10 cellular contexts compared by ENCODE assay signal in the genomic region with DNA sequence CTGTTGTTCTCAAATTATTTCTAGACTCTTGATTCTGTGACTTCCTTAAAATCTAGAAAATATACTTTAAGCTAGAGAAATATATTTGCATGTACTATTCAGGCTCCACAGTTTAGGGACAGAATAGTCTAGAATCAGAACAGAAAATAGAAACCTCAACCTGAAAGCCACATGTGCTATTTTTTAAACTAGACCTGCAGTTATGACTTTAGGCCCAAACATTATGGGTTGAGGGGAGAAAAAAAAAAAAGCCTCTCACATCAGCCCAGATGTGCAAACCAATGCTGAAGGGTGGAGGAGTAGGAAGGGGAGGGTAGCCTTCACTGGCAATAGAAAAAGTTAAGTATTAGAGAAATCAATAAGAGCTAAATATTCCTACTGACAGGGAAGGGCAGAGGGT.
DNase-seq lines count a peak whose midpoint lies in the region; ATAC-seq and TF ChIP-seq lines count a peak whose summit lies in the region.
"Had no signal": no experiment of that assay in that cellular context is flagged by ENCODE, and none has a peak within 500 bp of the region (broad histone marks: within the 10 kb centered on the region; RNA-seq: fewer than 3 reads in every experiment).

No MANE protein-coding gene starts in this region.

- DNase-seq in GM20000 (ENCODE audit: low spot score) (peak; percentile 14), HUDEP-2 (lab: John Stamatoyannopoulos, UW; ENCODE audit: unreplicated experiment in 76 of 76) (no peak), AG20443 (ENCODE audit: low spot score) (no peak), medulla oblongata (ENCODE audit: extremely low spot score) (no peak)
- DNase-seq in T-helper 2 cell treated with Interferon-gamma antibody and Interleukin-4, amounts not matched to agents 5 μg/mL and 100 μg/mL, for 36 hours (ENCODE audit: low spot score): no peak
- DNase-seq in activated CD4-positive, alpha-beta T cell treated with anti-CD3 and anti-CD28 coated beads, Interleukin-2, amount 50 U/mL, for 48 hours: no peak
- DNase-seq: NCI-H1092 treated with DMSO at 0.1 percent for 48 hours, Peyer's patch had no signal

- no peak for TF ChIP-seq CTCF in GM20000 (IDR thresholded peaks at IDR 0.05; ENCODE audit: extremely low read depth, missing control alignments)

- peak overlapping the region; percentile 43 for H3K4me3 Mint-ChIP-seq in T-helper 2 cell treated with Interferon-gamma antibody and Interleukin-4, amounts not matched to agents 5 μg/mL and 100 μg/mL, for 36 hours

- ATAC-seq in GM18511 (IDR thresholded peaks at IDR 0.05; ENCODE audit: unreplicated experiment) (peak; percentile 45), HG03039 (IDR thresholded peaks at IDR 0.05; ENCODE audit: unreplicated experiment) (peak; percentile 45)

- H3K36me3 Mint-ChIP-seq in T-helper 2 cell treated with Interferon-gamma antibody and Interleukin-4, amounts not matched to agents 5 μg/mL and 100 μg/mL, for 36 hours (ENCODE audit: low read depth): peaks cover 8% of the 10 kb centered on the region

- H3K27ac Mint-ChIP-seq in T-helper 2 cell treated with Interferon-gamma antibody and Interleukin-4, amounts not matched to agents 5 μg/mL and 100 μg/mL, for 36 hours: peak overlapping the region; percentile 73

- no peaks in the 10 kb centered on the region for H3K9me3 Mint-ChIP-seq in T-helper 2 cell treated with Interferon-gamma antibody and Interleukin-4, amounts not matched to agents 5 μg/mL and 100 μg/mL, for 36 hours

- no peaks in the 10 kb centered on the region for H3K27me3 Mint-ChIP-seq in T-helper 2 cell treated with Interferon-gamma antibody and Interleukin-4, amounts not matched to agents 5 μg/mL and 100 μg/mL, for 36 hours (ENCODE audit: low read depth)

- peaks cover 41% of the 10 kb centered on the region for H3K4me1 Mint-ChIP-seq in T-helper 2 cell treated with Interferon-gamma antibody and Interleukin-4, amounts not matched to agents 5 μg/mL and 100 μg/mL, for 36 hours (ENCODE audit: low read depth)
